ENCODE assay signal across 13 cellular contexts in the genomic region with DNA sequence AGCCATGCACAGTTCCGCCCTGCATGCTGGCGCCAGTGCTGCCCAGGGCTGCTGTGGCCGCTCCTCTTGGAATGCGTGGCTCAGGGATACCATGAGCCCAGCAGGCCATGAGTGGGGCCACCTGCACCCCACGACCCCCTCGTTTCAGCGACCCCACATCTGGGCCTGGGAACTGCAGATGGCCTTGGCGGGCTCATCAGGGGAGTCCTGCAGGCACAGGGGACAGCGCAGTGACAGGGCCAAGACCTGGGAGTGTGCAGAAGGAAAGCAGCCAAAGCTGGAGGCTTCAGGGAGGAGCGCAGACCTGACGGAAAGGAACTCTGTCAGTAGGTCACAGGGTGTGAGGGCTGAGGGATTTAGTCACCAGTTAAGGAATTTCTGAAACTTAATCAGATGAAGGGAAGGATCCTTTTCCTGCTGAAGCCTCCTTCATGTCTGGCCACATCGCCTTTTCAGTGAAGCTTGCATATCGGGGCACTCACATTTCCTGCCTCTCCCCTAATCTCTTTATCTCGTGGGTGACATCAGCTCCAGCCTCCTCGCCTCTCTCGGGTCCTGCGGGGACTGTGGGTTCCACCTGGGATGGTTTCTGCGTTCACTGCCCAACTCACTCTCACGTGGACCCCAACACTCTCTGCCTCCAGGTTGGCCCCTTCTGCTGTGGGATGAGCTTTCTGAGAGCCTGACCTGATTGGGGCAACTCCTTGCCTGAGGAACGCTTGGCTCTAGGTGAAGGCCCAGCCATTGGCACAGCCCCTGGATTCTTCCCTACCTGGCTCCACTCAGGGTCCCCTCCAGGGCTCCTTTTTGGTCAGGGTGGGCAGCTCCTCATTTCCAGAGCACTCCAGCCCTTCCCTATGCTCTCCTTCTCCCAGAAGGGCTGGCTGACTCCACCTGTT.
A peak's percentile ranks its signal among the peaks of the same experiment; 100 is the strongest.
DNase-seq lines count a peak whose midpoint lies in the region; ATAC-seq and TF ChIP-seq lines count a peak whose summit lies in the region.
"Had no signal": no experiment of that assay in that cellular context is flagged by ENCODE, and none has a peak within 500 bp of the region (broad histone marks: within the 10 kb centered on the region; RNA-seq: fewer than 3 reads in every experiment).

No MANE protein-coding gene starts in this region.

- no peaks in the 10 kb centered on the region for H3K27me3 ChIP-seq in tibial nerve
- H3K27me3 ChIP-seq in body of pancreas: no peaks in the 10 kb centered on the region

- no peak for TF ChIP-seq EP300 in tibial nerve (IDR thresholded peaks at IDR 0.05)

- H3K4me3 ChIP-seq in tibial nerve (no peak overlapping the region), body of pancreas (no peak overlapping the region)

- H3K36me3 ChIP-seq in tibial nerve (peaks cover 0 to 36% (median 6%) of the 10 kb centered on the region in 3 donors), body of pancreas (replicated peaks in 1 of 2; ENCODE audit: insufficient read depth in 1 of 2, low read depth in 2 of 2) (no peaks in the 10 kb centered on the region)

- 84% methylated on average over 20 of the region's 20 CpGs for WGBS in tibial nerve, 2 donors
- 84 to 86% methylated on average over 15 to 20 of the region's 20 CpGs for WGBS in body of pancreas, 2 donors

- peaks cover 0 to 9% (median 3%) of the 10 kb centered on the region in 4 donors for H3K4me1 ChIP-seq in tibial nerve
- H3K4me1 ChIP-seq in body of pancreas: no peaks in the 10 kb centered on the region

- DNase-seq in A172 (ENCODE audit: low spot score): peak; percentile 72
- peak; percentile 4 for DNase-seq in HS-27A (ENCODE audit: low read depth)
- peak; percentile 31 for DNase-seq in astrocyte of the hippocampus (ENCODE audit: low read depth, low spot score)
- peak; percentile 48 for DNase-seq in kidney tubule cell (ENCODE audit: low spot score)
- DNase-seq in tibial nerve (ENCODE audit: low spot score in 2 of 2): no peak
- no peak for DNase-seq in nucleus accumbens (lab: John Stamatoyannopoulos, UW)
- DNase-seq in body of pancreas: no peak
- DNase-seq: effector CD8-positive, alpha-beta T cell; naive B cell; NCI-H2081 treated with DMSO at 0.1 percent for 48 hours; SW 1271 had no signal

- intact Hi-C loops in body of pancreas (cut with DNase I): no loop called here

- no peak for TF ChIP-seq CTCF in tibial nerve (IDR thresholded peaks at IDR 0.05)
- no peak for TF ChIP-seq CTCF in body of pancreas (IDR thresholded peaks at IDR 0.05)

- no peak for TF ChIP-seq POLR2A in tibial nerve (IDR thresholded peaks at IDR 0.05)
- no peak for TF ChIP-seq POLR2A in body of pancreas (IDR thresholded peaks at IDR 0.05)

- ATAC-seq in body of pancreas (no peak), GM21786 (IDR thresholded peaks at IDR 0.05; ENCODE audit: unreplicated experiment) (no peak)
- ATAC-seq: HepG2 had no signal

- no peak overlapping the region for H3K27ac ChIP-seq in tibial nerve
- no peak overlapping the region for H3K27ac ChIP-seq in body of pancreas

- no peaks in the 10 kb centered on the region for H3K9me3 ChIP-seq in tibial nerve
- no peaks in the 10 kb centered on the region for H3K9me3 ChIP-seq in body of pancreas

Comparison
In these comparisons a context has a peak if more than half of its experiments do, and no peak if none do; other contexts are left out.
1. DNase-seq: peak in A172 (single experiment), HS-27A (single experiment), astrocyte of the hippocampus (single experiment) and kidney tubule cell (single experiment); none in tibial nerve (0 of 2), nucleus accumbens (0 of 56) and body of pancreas (0 of 4).